Comparison of ENCODE assay signal across 1 cellular context in genomic region chr17:8223356-8224063, GRCh38.
TF ChIP-seq lines count a peak whose summit lies in the region.

No MANE protein-coding gene starts in this region.

TF ChIP-seq in HepG2, 621 proteins besides CTCF, POLR2A, EP300 and RAD21 (continued from another document and continues in another):
- TF ChIP-seq, protein P1, sequence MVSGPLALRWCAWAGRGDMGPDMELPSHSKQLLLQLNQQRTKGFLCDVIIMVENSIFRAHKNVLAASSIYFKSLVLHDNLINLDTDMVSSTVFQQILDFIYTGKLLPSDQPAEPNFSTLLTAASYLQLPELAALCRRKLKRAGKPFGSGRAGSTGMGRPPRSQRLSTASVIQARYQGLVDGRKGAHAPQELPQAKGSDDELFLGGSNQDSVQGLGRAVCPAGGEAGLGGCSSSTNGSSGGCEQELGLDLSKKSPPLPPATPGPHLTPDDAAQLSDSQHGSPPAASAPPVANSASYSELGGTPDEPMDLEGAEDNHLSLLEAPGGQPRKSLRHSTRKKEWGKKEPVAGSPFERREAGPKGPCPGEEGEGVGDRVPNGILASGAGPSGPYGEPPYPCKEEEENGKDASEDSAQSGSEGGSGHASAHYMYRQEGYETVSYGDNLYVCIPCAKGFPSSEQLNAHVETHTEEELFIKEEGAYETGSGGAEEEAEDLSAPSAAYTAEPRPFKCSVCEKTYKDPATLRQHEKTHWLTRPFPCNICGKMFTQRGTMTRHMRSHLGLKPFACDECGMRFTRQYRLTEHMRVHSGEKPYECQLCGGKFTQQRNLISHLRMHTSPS (CRISPR knock-in tag; IDR thresholded peaks at IDR 0.05; ENCODE audit: low read depth), result 0 out of 2 replicates have a peak, but pooled peaks have one; percentile 15
- TF ChIP-seq ZNF446 (CRISPR knock-in tag; IDR thresholded peaks at IDR 0.05) (0 out of 2 replicates have a peak, but pooled peaks have one; percentile 24), SIN3A (IDR thresholded peaks at IDR 0.05; ENCODE audit: borderline replicate concordance, low read depth, low read length) (peak; percentile 85; the same call in 1 of the 2 replicates), ZNF274 (CRISPR knock-in tag; IDR thresholded peaks at IDR 0.05) (0 out of 2 replicates have a peak, but pooled peaks have one; percentile 13), SMAD1 (CRISPR knock-in tag; IDR thresholded peaks at IDR 0.05; ENCODE audit: borderline replicate concordance, low read depth) (no peak), MBD4 (IDR thresholded peaks at IDR 0.05; ENCODE audit: borderline replicate concordance, low read length) (no peak), ZIK1 (CRISPR knock-in tag; IDR thresholded peaks at IDR 0.05; ENCODE audit: borderline replicate concordance, low read depth) (peak; percentile 36; the same call in 1 of the 2 replicates), KLF12 (CRISPR knock-in tag; IDR thresholded peaks at IDR 0.05; ENCODE audit: borderline replicate concordance) (0 out of 2 replicates have a peak, but pooled peaks have one; percentile 30), REL (CRISPR knock-in tag; conservative IDR thresholded peaks at IDR 0.05) (0 out of 2 replicates have a peak, but pooled peaks have one; percentile 61), CBX2 (IDR thresholded peaks at IDR 0.05; ENCODE audit: low read depth, low read length) (no peak), CBX2 (CRISPR knock-in tag; IDR thresholded peaks at IDR 0.05; ENCODE audit: low read depth) (no peak), SAP130 (CRISPR knock-in tag; IDR thresholded peaks at IDR 0.05; ENCODE audit: low read depth) (peak; percentile 66), ZNF562 (CRISPR knock-in tag; IDR thresholded peaks at IDR 0.05; ENCODE audit: borderline replicate concordance) (no peak), SOX6 (IDR thresholded peaks at IDR 0.05) (no peak), SOX6 (CRISPR knock-in tag; IDR thresholded peaks at IDR 0.05) (no peak), ISX (CRISPR knock-in tag; conservative IDR thresholded peaks at IDR 0.05) (no peak), ELF3 (CRISPR knock-in tag; IDR thresholded peaks at IDR 0.05) (no peak), ZNF510 (CRISPR knock-in tag; IDR thresholded peaks at IDR 0.05; ENCODE audit: low read depth) (no peak), NFIB (CRISPR knock-in tag; IDR thresholded peaks at IDR 0.05; ENCODE audit: borderline replicate concordance) (no peak), ZNF260 (CRISPR knock-in tag; IDR thresholded peaks at IDR 0.05; ENCODE audit: borderline replicate concordance, low read depth) (0 out of 2 replicates have a peak, but pooled peaks have one; percentile 35), ZNF318 (CRISPR knock-in tag; IDR thresholded peaks at IDR 0.05) (no peak), MYC (CRISPR knock-in tag; IDR thresholded peaks at IDR 0.05; ENCODE audit: borderline replicate concordance) (peak; percentile 67), EEA1 (CRISPR knock-in tag; IDR thresholded peaks at IDR 0.05; ENCODE audit: borderline replicate concordance) (peak; percentile 40; the same call in 1 of the 2 replicates), MXI1 (IDR thresholded peaks at IDR 0.05; ENCODE audit: borderline replicate concordance, low read depth, low read length) (peak; percentile 43; the same call in 2 of the 3 replicates), CBX1 (IDR thresholded peaks at IDR 0.05; ENCODE audit: low read depth) (peak; percentile 33), SMAD9 (CRISPR knock-in tag; IDR thresholded peaks at IDR 0.05) (no peak)
- TF ChIP-seq, protein P2, sequence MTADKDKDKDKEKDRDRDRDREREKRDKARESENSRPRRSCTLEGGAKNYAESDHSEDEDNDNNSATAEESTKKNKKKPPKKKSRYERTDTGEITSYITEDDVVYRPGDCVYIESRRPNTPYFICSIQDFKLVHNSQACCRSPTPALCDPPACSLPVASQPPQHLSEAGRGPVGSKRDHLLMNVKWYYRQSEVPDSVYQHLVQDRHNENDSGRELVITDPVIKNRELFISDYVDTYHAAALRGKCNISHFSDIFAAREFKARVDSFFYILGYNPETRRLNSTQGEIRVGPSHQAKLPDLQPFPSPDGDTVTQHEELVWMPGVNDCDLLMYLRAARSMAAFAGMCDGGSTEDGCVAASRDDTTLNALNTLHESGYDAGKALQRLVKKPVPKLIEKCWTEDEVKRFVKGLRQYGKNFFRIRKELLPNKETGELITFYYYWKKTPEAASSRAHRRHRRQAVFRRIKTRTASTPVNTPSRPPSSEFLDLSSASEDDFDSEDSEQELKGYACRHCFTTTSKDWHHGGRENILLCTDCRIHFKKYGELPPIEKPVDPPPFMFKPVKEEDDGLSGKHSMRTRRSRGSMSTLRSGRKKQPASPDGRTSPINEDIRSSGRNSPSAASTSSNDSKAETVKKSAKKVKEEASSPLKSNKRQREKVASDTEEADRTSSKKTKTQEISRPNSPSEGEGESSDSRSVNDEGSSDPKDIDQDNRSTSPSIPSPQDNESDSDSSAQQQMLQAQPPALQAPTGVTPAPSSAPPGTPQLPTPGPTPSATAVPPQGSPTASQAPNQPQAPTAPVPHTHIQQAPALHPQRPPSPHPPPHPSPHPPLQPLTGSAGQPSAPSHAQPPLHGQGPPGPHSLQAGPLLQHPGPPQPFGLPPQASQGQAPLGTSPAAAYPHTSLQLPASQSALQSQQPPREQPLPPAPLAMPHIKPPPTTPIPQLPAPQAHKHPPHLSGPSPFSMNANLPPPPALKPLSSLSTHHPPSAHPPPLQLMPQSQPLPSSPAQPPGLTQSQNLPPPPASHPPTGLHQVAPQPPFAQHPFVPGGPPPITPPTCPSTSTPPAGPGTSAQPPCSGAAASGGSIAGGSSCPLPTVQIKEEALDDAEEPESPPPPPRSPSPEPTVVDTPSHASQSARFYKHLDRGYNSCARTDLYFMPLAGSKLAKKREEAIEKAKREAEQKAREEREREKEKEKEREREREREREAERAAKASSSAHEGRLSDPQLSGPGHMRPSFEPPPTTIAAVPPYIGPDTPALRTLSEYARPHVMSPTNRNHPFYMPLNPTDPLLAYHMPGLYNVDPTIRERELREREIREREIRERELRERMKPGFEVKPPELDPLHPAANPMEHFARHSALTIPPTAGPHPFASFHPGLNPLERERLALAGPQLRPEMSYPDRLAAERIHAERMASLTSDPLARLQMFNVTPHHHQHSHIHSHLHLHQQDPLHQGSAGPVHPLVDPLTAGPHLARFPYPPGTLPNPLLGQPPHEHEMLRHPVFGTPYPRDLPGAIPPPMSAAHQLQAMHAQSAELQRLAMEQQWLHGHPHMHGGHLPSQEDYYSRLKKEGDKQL (CRISPR knock-in tag; IDR thresholded peaks at IDR 0.05; ENCODE audit: low read depth), result peak; percentile 13; the same call in 1 of the 2 replicates
- TF ChIP-seq, protein P3, sequence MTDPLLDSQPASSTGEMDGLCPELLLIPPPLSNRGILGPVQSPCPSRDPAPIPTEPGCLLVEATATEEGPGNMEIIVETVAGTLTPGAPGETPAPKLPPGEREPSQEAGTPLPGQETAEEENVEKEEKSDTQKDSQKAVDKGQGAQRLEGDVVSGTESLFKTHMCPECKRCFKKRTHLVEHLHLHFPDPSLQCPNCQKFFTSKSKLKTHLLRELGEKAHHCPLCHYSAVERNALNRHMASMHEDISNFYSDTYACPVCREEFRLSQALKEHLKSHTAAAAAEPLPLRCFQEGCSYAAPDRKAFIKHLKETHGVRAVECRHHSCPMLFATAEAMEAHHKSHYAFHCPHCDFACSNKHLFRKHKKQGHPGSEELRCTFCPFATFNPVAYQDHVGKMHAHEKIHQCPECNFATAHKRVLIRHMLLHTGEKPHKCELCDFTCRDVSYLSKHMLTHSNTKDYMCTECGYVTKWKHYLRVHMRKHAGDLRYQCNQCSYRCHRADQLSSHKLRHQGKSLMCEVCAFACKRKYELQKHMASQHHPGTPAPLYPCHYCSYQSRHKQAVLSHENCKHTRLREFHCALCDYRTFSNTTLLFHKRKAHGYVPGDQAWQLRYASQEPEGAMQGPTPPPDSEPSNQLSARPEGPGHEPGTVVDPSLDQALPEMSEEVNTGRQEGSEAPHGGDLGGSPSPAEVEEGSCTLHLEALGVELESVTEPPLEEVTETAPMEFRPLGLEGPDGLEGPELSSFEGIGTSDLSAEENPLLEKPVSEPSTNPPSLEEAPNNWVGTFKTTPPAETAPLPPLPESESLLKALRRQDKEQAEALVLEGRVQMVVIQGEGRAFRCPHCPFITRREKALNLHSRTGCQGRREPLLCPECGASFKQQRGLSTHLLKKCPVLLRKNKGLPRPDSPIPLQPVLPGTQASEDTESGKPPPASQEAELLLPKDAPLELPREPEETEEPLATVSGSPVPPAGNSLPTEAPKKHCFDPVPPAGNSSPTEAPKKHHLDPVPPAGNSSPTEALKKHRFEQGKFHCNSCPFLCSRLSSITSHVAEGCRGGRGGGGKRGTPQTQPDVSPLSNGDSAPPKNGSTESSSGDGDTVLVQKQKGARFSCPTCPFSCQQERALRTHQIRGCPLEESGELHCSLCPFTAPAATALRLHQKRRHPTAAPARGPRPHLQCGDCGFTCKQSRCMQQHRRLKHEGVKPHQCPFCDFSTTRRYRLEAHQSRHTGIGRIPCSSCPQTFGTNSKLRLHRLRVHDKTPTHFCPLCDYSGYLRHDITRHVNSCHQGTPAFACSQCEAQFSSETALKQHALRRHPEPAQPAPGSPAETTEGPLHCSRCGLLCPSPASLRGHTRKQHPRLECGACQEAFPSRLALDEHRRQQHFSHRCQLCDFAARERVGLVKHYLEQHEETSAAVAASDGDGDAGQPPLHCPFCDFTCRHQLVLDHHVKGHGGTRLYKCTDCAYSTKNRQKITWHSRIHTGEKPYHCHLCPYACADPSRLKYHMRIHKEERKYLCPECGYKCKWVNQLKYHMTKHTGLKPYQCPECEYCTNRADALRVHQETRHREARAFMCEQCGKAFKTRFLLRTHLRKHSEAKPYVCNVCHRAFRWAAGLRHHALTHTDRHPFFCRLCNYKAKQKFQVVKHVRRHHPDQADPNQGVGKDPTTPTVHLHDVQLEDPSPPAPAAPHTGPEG (CRISPR knock-in tag; IDR thresholded peaks at IDR 0.05), result 0 out of 2 replicates have a peak, but pooled peaks have one; percentile 37
- TF ChIP-seq, protein P4, sequence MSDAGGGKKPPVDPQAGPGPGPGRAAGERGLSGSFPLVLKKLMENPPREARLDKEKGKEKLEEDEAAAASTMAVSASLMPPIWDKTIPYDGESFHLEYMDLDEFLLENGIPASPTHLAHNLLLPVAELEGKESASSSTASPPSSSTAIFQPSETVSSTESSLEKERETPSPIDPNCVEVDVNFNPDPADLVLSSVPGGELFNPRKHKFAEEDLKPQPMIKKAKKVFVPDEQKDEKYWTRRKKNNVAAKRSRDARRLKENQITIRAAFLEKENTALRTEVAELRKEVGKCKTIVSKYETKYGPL (CRISPR knock-in tag; IDR thresholded peaks at IDR 0.05), result no peak
